1 cellular context compared by ENCODE assay signal in genomic region chr5:140588311-140589070, GRCh38.
TF ChIP-seq lines count a peak whose summit lies in the region.

No MANE protein-coding gene starts in this region.

TF ChIP-seq in SK-N-SH, 30 proteins besides CTCF, POLR2A, EP300 and RAD21 (continued from another document):
- no peak for TF ChIP-seq SMC3 (IDR thresholded peaks at IDR 0.05; ENCODE audit: low read depth, low read length)
- no peak for TF ChIP-seq TCF12 (IDR thresholded peaks at IDR 0.05)
- TF ChIP-seq CHD2 (IDR thresholded peaks at IDR 0.05; ENCODE audit: low read length, partially characterized antibody), result no peak
- no peak for TF ChIP-seq FOSL2 (IDR thresholded peaks at IDR 0.05; ENCODE audit: borderline replicate concordance, low read depth)
- no peak for TF ChIP-seq FOXM1 (IDR thresholded peaks at IDR 0.05; ENCODE audit: low read depth)
